In genomic region chr5:78482948-78483347, GRCh38 we compare ENCODE assay signal across 2 cellular contexts.
TF ChIP-seq lines count a peak whose summit lies in the region.

No MANE protein-coding gene starts in this region.

TF ChIP-seq in endothelial cell of umbilical vein, 7 proteins besides CTCF, POLR2A, EP300 and RAD21:
- TF ChIP-seq GATA2 (IDR thresholded peaks at IDR 0.05; ENCODE audit: insufficient read depth, insufficient read length, low read depth, low read length), result no peak

TF ChIP-seq in SK-N-SH, 30 proteins besides CTCF, POLR2A, EP300 and RAD21:
- TF ChIP-seq RFX5 (IDR thresholded peaks at IDR 0.05; ENCODE audit: low read length) (no peak), MXI1 (IDR thresholded peaks at IDR 0.05; ENCODE audit: low read depth, low read length) (no peak)
